In the genomic region with DNA sequence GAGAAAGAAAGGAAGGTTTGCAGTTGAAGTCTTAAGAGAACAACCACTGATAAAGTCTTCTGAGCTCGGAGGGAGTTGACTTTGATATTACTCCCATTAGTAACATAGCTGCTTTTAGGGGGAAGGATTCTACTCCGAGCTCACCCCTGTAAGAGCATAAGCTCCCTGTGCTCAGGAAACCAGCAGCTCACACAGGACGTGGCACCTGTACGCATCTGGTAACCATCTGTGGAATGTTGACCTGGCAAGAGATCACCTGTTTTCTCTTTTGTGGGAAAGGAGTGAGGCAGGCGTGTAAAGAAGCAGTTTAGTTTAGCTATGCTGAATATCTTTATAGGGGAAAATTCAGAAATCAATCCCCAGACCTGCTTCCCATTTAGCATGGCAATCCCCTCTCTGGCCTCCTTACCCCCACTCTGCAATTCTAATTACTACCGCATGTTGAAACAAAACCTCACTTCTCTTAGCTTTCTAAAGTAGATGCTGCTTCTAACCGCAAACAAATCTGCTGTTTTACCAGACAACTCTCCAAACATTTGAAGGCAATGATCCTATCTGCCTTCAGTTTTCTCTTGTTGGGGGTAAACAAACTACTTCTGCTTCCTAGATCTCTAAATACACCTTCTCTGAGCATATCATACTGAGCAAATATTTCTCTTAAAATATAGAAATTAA, we compare ENCODE assay signal across 18 cellular contexts.
"Had no signal": no experiment of that assay in that cellular context is flagged by ENCODE, and none has a peak within 500 bp of the region (broad histone marks: within the 10 kb centered on the region; RNA-seq: fewer than 3 reads in every experiment).

No MANE protein-coding gene starts in this region.

- H3K36me3 Mint-ChIP-seq: activated CD8-positive, alpha-beta memory T cell treated with anti-CD3 and anti-CD28 coated beads, Interleukin-2, amount 10 ng/mL, durations not matched to agents 7 days and 5 days; stimulated activated naive B cell treated with anti-CD40 and anti-IgM and Interleukin-4, amounts not matched to agents 10 μg/mL and 1 μg/mL and 100 μg/mL, for 72 hours had no signal

- H3K27me3 ChIP-seq: sigmoid colon, upper lobe of right lung had no signal

- H3K4me1 ChIP-seq: left ventricle myocardium inferior, sigmoid colon, upper lobe of right lung had no signal

- DNase-seq: activated CD4-positive, alpha-beta memory T cell treated with anti-CD3 and anti-CD28 coated beads, Interleukin-2, amount 10 ng/mL, durations not matched to agents 7 days and 5 days; activated CD4-positive, alpha-beta T cell treated with anti-CD3 and anti-CD28 coated beads for 48 hours; activated CD4-positive, CD25-positive, alpha-beta regulatory T cell; activated CD8-positive, alpha-beta memory T cell treated with anti-CD3 and anti-CD28 coated beads, Interleukin-2, amount 10 ng/mL, durations not matched to agents 7 days and 5 days; activated naive CD4-positive, alpha-beta T cell treated with Interleukin-2 at 50 U/mL for 16 hours; activated T-cell treated with anti-CD3 and anti-CD28 coated beads, Interleukin-2, amount 50 U/mL, for 1 hour; cortex of kidney; erythroblast; hypothalamus; left ventricle myocardium inferior; mammary epithelial cell; nephron progenitor cell; nucleus accumbens; sigmoid colon; stimulated activated naive B cell treated with anti-CD40 and anti-IgM and Interleukin-4, amounts not matched to agents 10 μg/mL and 1 μg/mL and 100 μg/mL, for 72 hours; upper lobe of right lung had no signal

- H3K4me3 ChIP-seq: left ventricle myocardium inferior, sigmoid colon, thoracic aorta, upper lobe of right lung had no signal

- H3K4me3 Mint-ChIP-seq: activated CD4-positive, alpha-beta memory T cell treated with anti-CD3 and anti-CD28 coated beads, Interleukin-2, amount 10 ng/mL, durations not matched to agents 7 days and 5 days; activated CD8-positive, alpha-beta memory T cell treated with anti-CD3 and anti-CD28 coated beads, Interleukin-2, amount 10 ng/mL, durations not matched to agents 7 days and 5 days; nephron progenitor cell; stimulated activated naive B cell treated with anti-CD40 and anti-IgM and Interleukin-4, amounts not matched to agents 10 μg/mL and 1 μg/mL and 100 μg/mL, for 72 hours had no signal

- H3K36me3 ChIP-seq: left ventricle myocardium inferior, sigmoid colon, thoracic aorta, upper lobe of right lung had no signal

- H3K27ac ChIP-seq: left ventricle myocardium inferior, sigmoid colon, thoracic aorta, upper lobe of right lung had no signal

- H3K9me3 ChIP-seq: sigmoid colon, thoracic aorta, upper lobe of right lung had no signal

- H3K4me1 Mint-ChIP-seq: activated CD8-positive, alpha-beta memory T cell treated with anti-CD3 and anti-CD28 coated beads, Interleukin-2, amount 10 ng/mL, durations not matched to agents 7 days and 5 days; nephron progenitor cell; stimulated activated naive B cell treated with anti-CD40 and anti-IgM and Interleukin-4, amounts not matched to agents 10 μg/mL and 1 μg/mL and 100 μg/mL, for 72 hours had no signal

- H3K9me3 Mint-ChIP-seq: activated CD4-positive, alpha-beta memory T cell treated with anti-CD3 and anti-CD28 coated beads, Interleukin-2, amount 10 ng/mL, durations not matched to agents 7 days and 5 days; activated T-helper 2 cell treated with anti-CD3 and anti-CD28 coated beads, Interferon-gamma antibody, Interleukin-2, Interleukin-4, amounts not matched to agents 10 μg/mL and 5 μg/mL and 100 μg/mL, durations not matched to agents 14 hours and 24 hours and 36 hours had no signal

- H3K27ac Mint-ChIP-seq: activated CD4-positive, alpha-beta memory T cell treated with anti-CD3 and anti-CD28 coated beads, Interleukin-2, amount 10 ng/mL, durations not matched to agents 7 days and 5 days; activated CD8-positive, alpha-beta memory T cell treated with anti-CD3 and anti-CD28 coated beads, Interleukin-2, amount 10 ng/mL, durations not matched to agents 7 days and 5 days; activated T-helper 2 cell treated with anti-CD3 and anti-CD28 coated beads, Interferon-gamma antibody, Interleukin-2, Interleukin-4, amounts not matched to agents 10 μg/mL and 5 μg/mL and 100 μg/mL, durations not matched to agents 14 hours and 24 hours and 36 hours; nephron progenitor cell; stimulated activated naive B cell treated with anti-CD40 and anti-IgM and Interleukin-4, amounts not matched to agents 10 μg/mL and 1 μg/mL and 100 μg/mL, for 72 hours had no signal
